Comparison of ENCODE assay signal across 8 cellular contexts in genomic region chr12:64611430-64612286, GRCh38. TPM values are rescaled to one million over a fixed set of nuclear protein-coding genes. Genes with fewer than 3 reads are reported as not detected.
DNase-seq lines count a peak whose midpoint lies in the region; ATAC-seq and TF ChIP-seq lines count a peak whose summit lies in the region.

No MANE protein-coding gene starts in this region.

- peaks cover 4% of the 10 kb centered on the region for H3K4me1 ChIP-seq in testis

- no peaks in the 10 kb centered on the region for H3K9me3 ChIP-seq in testis

- peaks cover 44% of the 10 kb centered on the region for H3K36me3 Mint-ChIP-seq in T-cell

- peak overlapping the region; percentile 93 to 99 (median 97) for H3K4me3 Mint-ChIP-seq in T-cell

- peaks cover 48 to 62% (median 56%) of the 10 kb centered on the region in 3 donors for H3K4me1 Mint-ChIP-seq in T-cell

- TF ChIP-seq CTCF in choroid plexus epithelial cell (conservative IDR thresholded peaks at IDR 0.05; ENCODE audit: low read depth, low read length) (peak; percentile 28), lower leg skin (IDR thresholded peaks at IDR 0.05) (no peak), testis (IDR thresholded peaks at IDR 0.05) (no peak)

- POLR2A ChIA-PET in T-cell (lab: Charles Lee) = interaction anchor here in 1 of 2 donors (0.6 to 1.2 kb wide), 4 partner anchors 16 to 54 kb away, joined by 3 to 4 read pairs (median 4); no protein-coding TSS in a partner anchor

- no peaks in the 10 kb centered on the region for H3K9me3 Mint-ChIP-seq in T-cell

- H3K4me3 ChIP-seq in choroid plexus epithelial cell (ENCODE audit: low read depth, low read length) (peak overlapping the region; percentile 83), lower leg skin (ENCODE audit: low read depth, poor library complexity, severe bottlenecking) (peak overlapping the region; percentile 85), testis (peak overlapping the region; percentile 81 to 84)

- intact Hi-C loops in lower leg skin (cut with DNase I; ENCODE audit: low total_unique reads) (loop anchor here (10.0 kb wide), 1 partner anchor 53 kb away; no protein-coding TSS in a partner anchor), testis (cut with DNase I; ENCODE audit: low total_unique reads) (no loop called here)

- TF ChIP-seq POLR2A in lower leg skin (IDR thresholded peaks at IDR 0.05) (no peak), testis (IDR thresholded peaks at IDR 0.05) (no peak)

- ATAC-seq in T-cell (replicated peaks in 1 of 4) (peak in 1 of 4 experiments; percentile 13), GM18502 (IDR thresholded peaks at IDR 0.05; ENCODE audit: poor library complexity, unreplicated experiment) (no peak), HG03196 (IDR thresholded peaks at IDR 0.05; ENCODE audit: unreplicated experiment) (no peak)

- no peaks in the 10 kb centered on the region for H3K27me3 ChIP-seq in testis

- no peaks in the 10 kb centered on the region for H3K36me3 ChIP-seq in testis (ENCODE audit: low read depth, missing control alignments)

- peak overlapping the region; percentile 96 to 97 for H3K27ac Mint-ChIP-seq in T-cell

- DNase-seq in stimulated activated CD4-positive, alpha-beta T cell treated with anti-CD3 and anti-CD28 coated beads, Interleukin-2, amount 100 ng/mL, for 24 hours = peak; percentile 20 to 36
- no peak for DNase-seq in stimulated activated CD4-positive, alpha-beta T cell treated with anti-CD3 and anti-CD28 coated beads, Interleukin-1b, Interleukin-23, amount 100 ng/mL, for 48 hours
- peak in 23 of 34 experiments; percentile 14 to 61 (median 32) for DNase-seq in T-cell
- peak; percentile 33 for DNase-seq in choroid plexus epithelial cell (ENCODE audit: low read depth)
- DNase-seq in lower leg skin (ENCODE audit: low spot score in 2 of 2) = peak; percentile 16 to 89
- DNase-seq in testis = peak; percentile 33

- CTCF ChIA-PET in T-cell (lab: Charles Lee) = interaction anchor here (0.5 to 5.9 kb wide), 11 partner anchors 10 to 184 kb away, joined by 3 to 33 read pairs (median 4); no protein-coding TSS in a partner anchor

- no peaks in the 10 kb centered on the region for H3K27me3 Mint-ChIP-seq in T-cell

- 14 to 16% methylated on average over 28 of the region's 28 CpGs for WGBS in lower leg skin, 2 donors
- WGBS in testis, 2 donors = 7% methylated on average over 28 of the region's 28 CpGs

- H3K27ac ChIP-seq in testis = peak overlapping the region; percentile 61 to 88

RNA-seq across cellular contexts. Expression of gene RASSF3, which starts 1.4 kb away (rescaled TPM):
- total RNA-seq in T-cell (100 to 1,000 TPM; 113 to 167 (median 149) TPM), lower leg skin (10 to 100 TPM in 1 of 4 donors, 1 to 10 TPM in 3; 5.2 to 13.5 (median 7.8) TPM), testis (10 to 100 TPM; 20.3 to 26.4 TPM)
- polyA plus RNA-seq in testis (ENCODE audit: insufficient read depth, low read depth, low replicate concordance) = 27.5 TPM

Comparison
In these comparisons a context has a peak if more than half of its experiments do, and no peak if none do; other contexts are left out.
1. RNA of gene RASSF3, which starts 1.4 kb away (total RNA-seq): 113 to 167 TPM in T-cell; 20.3 to 26.4 TPM in testis and 5.2 to 13.5 TPM in lower leg skin; every median in the first group is over 4 times any median in the second.
2. Peak in every context shown above with its lines, with median percentiles within 50 percentile points of each other: H3K4me3 ChIP-seq.